ENCODE assay signal across 16 cellular contexts in genomic region chr15:87496109-87496508, GRCh38.
"Had no signal": no experiment of that assay in that cellular context is flagged by ENCODE, and none has a peak within 500 bp of the region (broad histone marks: within the 10 kb centered on the region; RNA-seq: fewer than 3 reads in every experiment).

No MANE protein-coding gene starts in this region.

- H3K36me3 Mint-ChIP-seq: immature natural killer cell; stimulated activated memory B cell treated with anti-CD40 and anti-IgM and Interleukin-4, amounts not matched to agents 10 μg/mL and 1 μg/mL and 100 μg/mL, for 72 hours had no signal

- H3K27ac Mint-ChIP-seq: immature natural killer cell; naive thymus-derived CD8-positive, alpha-beta T cell; stimulated activated memory B cell treated with anti-CD40 and anti-IgM and Interleukin-4, amounts not matched to agents 10 μg/mL and 1 μg/mL and 100 μg/mL, for 72 hours; stimulated activated naive CD8-positive, alpha-beta T cell treated with anti-CD3 and anti-CD28 coated beads, Interleukin-15, Interleukin-2, amounts not matched to agents 100 ng/mL and 50 ng/mL, for 24 hours had no signal

- H3K9me3 ChIP-seq: colonic mucosa, neutrophil, tibial artery had no signal

- H3K4me3 Mint-ChIP-seq: immature natural killer cell; naive thymus-derived CD8-positive, alpha-beta T cell; stimulated activated memory B cell treated with anti-CD40 and anti-IgM and Interleukin-4, amounts not matched to agents 10 μg/mL and 1 μg/mL and 100 μg/mL, for 72 hours; stimulated activated naive CD8-positive, alpha-beta T cell treated with anti-CD3 and anti-CD28 coated beads, Interleukin-15, Interleukin-2, amounts not matched to agents 100 ng/mL and 50 ng/mL, for 24 hours had no signal

- H3K27me3 ChIP-seq: colonic mucosa, dorsolateral prefrontal cortex, neutrophil, spleen, tibial artery had no signal

- H3K36me3 ChIP-seq: colonic mucosa, neutrophil, spleen, tibial artery had no signal

- H3K4me1 Mint-ChIP-seq: immature natural killer cell; naive thymus-derived CD8-positive, alpha-beta T cell; stimulated activated memory B cell treated with anti-CD40 and anti-IgM and Interleukin-4, amounts not matched to agents 10 μg/mL and 1 μg/mL and 100 μg/mL, for 72 hours had no signal

- H3K27ac ChIP-seq: colonic mucosa, neutrophil, spleen, tibial artery had no signal

- DNase-seq: caudate nucleus; colonic mucosa; dorsolateral prefrontal cortex; effector CD8-positive, alpha-beta T cell; foreskin melanocyte; immature natural killer cell; mesendoderm; naive thymus-derived CD8-positive, alpha-beta T cell; spleen; stimulated activated CD4-positive, alpha-beta T cell treated with anti-CD3 and anti-CD28 coated beads, Interleukin-15, amount 100 ng/mL, for 24 hours; stimulated activated CD4-positive, alpha-beta T cell treated with anti-CD3 and anti-CD28 coated beads, Interleukin-1b, Interleukin-23, amount 100 ng/mL, for 48 hours; stimulated activated CD4-positive, alpha-beta T cell treated with anti-CD3 and anti-CD28 coated beads, Interleukin-4, amount 100 ng/mL, for 24 hours; tibial artery had no signal

- H3K4me3 ChIP-seq: colonic mucosa, dorsolateral prefrontal cortex, spleen, tibial artery had no signal

- ATAC-seq: naive thymus-derived CD8-positive, alpha-beta T cell; stimulated activated memory B cell treated with anti-CD40 and anti-IgM and Interleukin-4, amounts not matched to agents 10 μg/mL and 1 μg/mL and 100 μg/mL, for 72 hours had no signal

- H3K27me3 Mint-ChIP-seq: stimulated activated memory B cell treated with anti-CD40 and anti-IgM and Interleukin-4, amounts not matched to agents 10 μg/mL and 1 μg/mL and 100 μg/mL, for 72 hours; stimulated activated naive CD8-positive, alpha-beta T cell treated with anti-CD3 and anti-CD28 coated beads, Interleukin-15, Interleukin-2, amounts not matched to agents 100 ng/mL and 50 ng/mL, for 24 hours had no signal

- H3K4me1 ChIP-seq: colonic mucosa, spleen had no signal
